Comparison of ENCODE assay signal across 8 cellular contexts in the genomic region with DNA sequence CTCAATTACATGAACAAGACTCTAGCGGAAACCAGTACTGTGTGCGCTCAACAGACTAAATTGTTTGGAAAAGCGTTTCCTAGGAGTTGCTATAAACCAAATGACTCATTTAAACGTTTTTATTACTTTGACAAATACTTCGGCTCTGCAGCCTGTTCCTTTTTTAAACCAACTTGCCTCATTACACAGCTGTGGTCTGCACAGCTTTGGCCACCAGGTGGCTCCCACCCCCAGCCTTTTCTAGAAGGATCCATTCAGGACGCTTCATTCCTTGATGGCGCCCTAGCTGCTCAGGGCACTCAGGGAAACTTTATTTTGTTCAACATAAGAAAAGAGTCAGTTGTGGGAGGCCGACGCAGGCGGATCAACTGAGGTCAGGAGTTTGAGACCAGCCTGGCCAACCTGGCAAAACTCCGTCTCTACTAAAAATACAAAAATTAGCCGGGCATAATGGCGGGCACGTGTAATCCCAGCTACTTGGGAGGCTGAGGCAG. TPM values are rescaled to one million over a fixed set of nuclear protein-coding genes. Genes with fewer than 3 reads are reported as not detected.
A peak's percentile ranks its signal among the peaks of the same experiment; 100 is the strongest.
DNase-seq lines count a peak whose midpoint lies in the region; ATAC-seq and TF ChIP-seq lines count a peak whose summit lies in the region.

No MANE protein-coding gene starts in this region.

- DNase-seq in DND-41 (peak; percentile 66), NCI-H460 (ENCODE audit: extremely low read depth, low read depth) (peak; percentile 69), chondrocyte (ENCODE audit: low spot score) (no peak), kidney tubule cell (ENCODE audit: low spot score) (peak; percentile 96)
- peak; percentile 53 for DNase-seq in activated CD4-positive, CD25-positive, alpha-beta regulatory T cell treated with anti-CD3 and anti-CD28 coated beads, Interleukin-2, amount 50 U/mL, for 72 hours
- DNase-seq in stimulated activated CD4-positive, alpha-beta T cell treated with anti-CD3 and anti-CD28 coated beads, Interleukin-15, amount 100 ng/mL, for 48 hours (ENCODE audit: low read depth in 2 of 2): peak; percentile 41 to 53

- H3K27me3 Mint-ChIP-seq in chondrocyte (ENCODE audit: low read depth): no peaks in the 10 kb centered on the region

- no peaks in the 10 kb centered on the region for H3K9me3 Mint-ChIP-seq in chondrocyte (ENCODE audit: low read depth)

- peak overlapping the region; percentile 80 for H3K27ac Mint-ChIP-seq in chondrocyte (ENCODE audit: unreplicated experiment)

- peaks cover 18% of the 10 kb centered on the region for H3K4me1 Mint-ChIP-seq in chondrocyte (ENCODE audit: low read depth)

- TF ChIP-seq CTCF in DND-41 (IDR thresholded peaks at IDR 0.05; ENCODE audit: borderline replicate concordance, extremely low read depth, low read length, poor library complexity, severe bottlenecking) (peak; percentile 85), chondrocyte (IDR thresholded peaks at IDR 0.05) (peak; percentile 98)

- H4K20me1 ChIP-seq in DND-41 (ENCODE audit: insufficient read depth, low read length): no peaks in the 10 kb centered on the region

- no peaks in the 10 kb centered on the region for H3K79me2 ChIP-seq in DND-41 (ENCODE audit: insufficient read depth, low read length)

- peaks cover 5% of the 10 kb centered on the region for H3K27me3 ChIP-seq in DND-41 (ENCODE audit: insufficient read depth, low read length, poor library complexity)

- no peaks in the 10 kb centered on the region for H3K9me3 ChIP-seq in DND-41 (ENCODE audit: insufficient read depth, low read length, severe bottlenecking)

- ATAC-seq in DND-41 (ENCODE audit: insufficient read depth, low read depth) (peak; percentile 96), HG02623 (IDR thresholded peaks at IDR 0.05; ENCODE audit: unreplicated experiment) (peak; percentile 64), HG03108 (IDR thresholded peaks at IDR 0.05; ENCODE audit: unreplicated experiment) (no peak)

- H3K36me3 ChIP-seq in DND-41 (ENCODE audit: insufficient read depth, low read length): no peaks in the 10 kb centered on the region

- no peak overlapping the region for H3K4me3 ChIP-seq in DND-41 (ENCODE audit: low read depth in 1 of 2, low read length in 2 of 2)

- no peak overlapping the region for H3K27ac ChIP-seq in DND-41 (ENCODE audit: low read length)

- H3K4me1 ChIP-seq in DND-41 (ENCODE audit: insufficient read depth, low read length): no peaks in the 10 kb centered on the region

- H3K36me3 Mint-ChIP-seq in chondrocyte (ENCODE audit: low read depth): no peaks in the 10 kb centered on the region

- no peak overlapping the region for H3K4me2 ChIP-seq in DND-41 (ENCODE audit: insufficient read depth, low read length)

- H3K9ac ChIP-seq in DND-41 (ENCODE audit: low read depth, low read length): no peak overlapping the region

- no peak overlapping the region for H2AFZ ChIP-seq in DND-41 (ENCODE audit: low read depth, low read length)

- H3K4me3 Mint-ChIP-seq in chondrocyte (ENCODE audit: unreplicated experiment): no peak overlapping the region

RNA-seq across cellular contexts. Expression of gene XPO4, which starts 41.0 kb away (rescaled TPM):
- 22.2 and 25.2 TPM in 2 replicates for total RNA-seq in NCI-H460 (2014; rRNA removed; shearing (Covaris generic))
- 21.9 and 23.5 TPM in 2 replicates for polyA plus RNA-seq in NCI-H460 (2014; cell fraction: nucleus; rRNA removed)
- 10.9 to 16.6 TPM (median 11.5 TPM) in 3 replicates for total RNA-seq in chondrocyte
